ENCODE assay signal across 22 cellular contexts in genomic region chr15:60318236-60318867, GRCh38.
"Had no signal": no experiment of that assay in that cellular context is flagged by ENCODE, and none has a peak within 500 bp of the region (broad histone marks: within the 10 kb centered on the region; RNA-seq: fewer than 3 reads in every experiment).

No MANE protein-coding gene starts in this region.

- H3K9me3 Mint-ChIP-seq: dendritic cell treated with granulocyte-macrophage colony-stimulating factor and Interleukin-4, amounts not matched to agents 40 ng/mL and 50 ng/mL, for 4 days; endodermal cell; immature natural killer cell; natural killer cell treated with Interleukin-12 subunit alpha and Interleukin-12 subunit beta and Interleukin-15 and Interleukin-18, amount 100 ng/mL, for 72 hours had no signal

- H3K27me3 ChIP-seq: spleen, testis, tibial nerve had no signal

- ATAC-seq: foreskin keratinocyte; left cardiac atrium; left ventricle myocardium superior; natural killer cell treated with Interleukin-12 subunit alpha and Interleukin-12 subunit beta and Interleukin-15 and Interleukin-18, amount 100 ng/mL, for 72 hours; sciatic nerve; stimulated activated memory B cell treated with anti-CD40 and anti-IgM and Interleukin-4, amounts not matched to agents 10 μg/mL and 1 μg/mL and 100 μg/mL, for 72 hours; stimulated activated naive CD8-positive, alpha-beta T cell treated with anti-CD3 and anti-CD28 coated beads, Interleukin-15, amount 100 ng/mL, for 72 hours had no signal

- H3K4me1 Mint-ChIP-seq: endodermal cell; immature natural killer cell; stimulated activated memory B cell treated with anti-CD40 and anti-IgM and Interleukin-4, amounts not matched to agents 10 μg/mL and 1 μg/mL and 100 μg/mL, for 72 hours had no signal

- DNase-seq: endodermal cell; erythroblast; foreskin keratinocyte; immature natural killer cell; kidney; left cardiac atrium; left ventricle myocardium superior; mesenchymal stem cell; midbrain; spleen; stimulated activated CD4-positive, alpha-beta T cell treated with anti-CD3 and anti-CD28 coated beads, Interleukin-15, amount 100 ng/mL, for 24 hours; stimulated activated CD4-positive, alpha-beta T cell treated with anti-CD3 and anti-CD28 coated beads, Interleukin-1b, Interleukin-23, amount 100 ng/mL, for 48 hours; stimulated activated CD4-positive, alpha-beta T cell treated with anti-CD3 and anti-CD28 coated beads, Interleukin-4, amount 100 ng/mL, for 24 hours; stimulated activated naive CD8-positive, alpha-beta T cell treated with anti-CD3 and anti-CD28 coated beads, Interleukin-15, amount 100 ng/mL, for 72 hours; testis had no signal

- H3K4me1 ChIP-seq: spleen, testis, tibial nerve had no signal

- H3K4me3 ChIP-seq: lung, spleen, testis, tibial nerve had no signal

- H3K27ac ChIP-seq: neutrophil, spleen, testis had no signal

- H3K36me3 ChIP-seq: neutrophil, spleen, tibial nerve had no signal

- H3K4me3 Mint-ChIP-seq: dendritic cell treated with granulocyte-macrophage colony-stimulating factor and Interleukin-4, amounts not matched to agents 40 ng/mL and 50 ng/mL, for 4 days; endodermal cell; immature natural killer cell; natural killer cell treated with Interleukin-12 subunit alpha and Interleukin-12 subunit beta and Interleukin-15 and Interleukin-18, amount 100 ng/mL, for 72 hours; stimulated activated memory B cell treated with anti-CD40 and anti-IgM and Interleukin-4, amounts not matched to agents 10 μg/mL and 1 μg/mL and 100 μg/mL, for 72 hours; stimulated activated naive CD8-positive, alpha-beta T cell treated with anti-CD3 and anti-CD28 coated beads, Interleukin-15, amount 100 ng/mL, for 72 hours had no signal

- H3K9me3 ChIP-seq: neutrophil, testis, tibial nerve had no signal

- H3K27ac Mint-ChIP-seq: dendritic cell treated with granulocyte-macrophage colony-stimulating factor and Interleukin-4, amounts not matched to agents 40 ng/mL and 50 ng/mL, for 4 days; endodermal cell; immature natural killer cell; natural killer cell treated with Interleukin-12 subunit alpha and Interleukin-12 subunit beta and Interleukin-15 and Interleukin-18, amount 100 ng/mL, for 72 hours; stimulated activated memory B cell treated with anti-CD40 and anti-IgM and Interleukin-4, amounts not matched to agents 10 μg/mL and 1 μg/mL and 100 μg/mL, for 72 hours; stimulated activated naive CD8-positive, alpha-beta T cell treated with anti-CD3 and anti-CD28 coated beads, Interleukin-15, amount 100 ng/mL, for 72 hours had no signal

- H3K36me3 Mint-ChIP-seq: immature natural killer cell; natural killer cell treated with Interleukin-12 subunit alpha and Interleukin-12 subunit beta and Interleukin-15 and Interleukin-18, amount 100 ng/mL, for 72 hours; stimulated activated memory B cell treated with anti-CD40 and anti-IgM and Interleukin-4, amounts not matched to agents 10 μg/mL and 1 μg/mL and 100 μg/mL, for 72 hours had no signal
